In the genomic region with DNA sequence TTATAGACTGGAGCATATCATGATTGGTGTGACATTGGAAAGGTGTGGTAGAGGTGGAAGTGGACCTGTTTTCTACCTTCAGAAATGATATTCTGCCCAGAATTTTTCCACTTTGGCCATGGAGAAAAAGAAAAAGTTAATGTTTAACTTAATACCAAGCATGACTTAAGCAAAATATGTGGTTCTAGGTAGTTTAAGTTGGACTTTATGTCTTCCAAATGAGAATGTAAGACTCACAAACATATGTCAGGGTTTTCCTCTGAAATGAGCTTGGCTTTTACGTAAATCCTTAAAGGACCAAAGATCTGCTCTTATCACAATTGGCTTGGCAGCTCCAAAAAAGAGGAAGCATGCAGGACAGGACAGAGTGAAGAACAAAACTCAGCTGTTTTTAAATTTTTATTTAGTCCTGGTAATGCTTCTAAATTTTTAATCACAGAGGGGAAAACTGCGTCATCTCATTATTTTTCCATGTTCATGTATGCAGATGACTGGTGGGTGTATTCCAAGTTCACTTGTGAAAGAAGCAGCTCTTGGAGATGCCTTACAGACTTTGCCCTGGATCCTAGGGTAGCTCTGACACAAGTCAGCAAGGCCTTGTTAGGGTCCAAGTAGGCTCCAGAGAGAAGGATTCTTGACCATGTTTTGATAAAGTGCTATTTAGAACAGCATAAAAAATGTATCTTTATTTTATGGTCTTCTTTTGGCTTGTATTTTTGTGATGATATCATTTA, we compare ENCODE assay signal across 12 cellular contexts.
DNase-seq lines count a peak whose midpoint lies in the region; ATAC-seq and TF ChIP-seq lines count a peak whose summit lies in the region.
"Had no signal": no experiment of that assay in that cellular context is flagged by ENCODE, and none has a peak within 500 bp of the region (broad histone marks: within the 10 kb centered on the region; RNA-seq: fewer than 3 reads in every experiment).

No MANE protein-coding gene starts in this region.

- H3K27ac ChIP-seq in cardiac muscle cell: no peak overlapping the region
- H3K27ac ChIP-seq in fibroblast of lung (ENCODE audit: insufficient read depth, low read length): no peak overlapping the region
- peak overlapping the region; percentile 63 for H3K27ac ChIP-seq in neural progenitor cell
- H3K27ac ChIP-seq in vagina: peak overlapping the region; percentile 73
- H3K27ac ChIP-seq in SK-N-SH (ENCODE audit: low read depth in 2 of 2, low read length in 1 of 2): no peak overlapping the region

- CTCF ChIA-PET in SK-N-SH (lab: Yijun Ruan, JAX): interaction anchor here (1.0 kb wide), 1 partner anchor 13 kb away, joined by 3 read pairs; no protein-coding TSS in a partner anchor

- no peak overlapping the region for H3K27ac Mint-ChIP-seq in neural progenitor cell

- no peak for TF ChIP-seq RAD21 in SK-N-SH (IDR thresholded peaks at IDR 0.05; ENCODE audit: low read length)

- H4K20me1 ChIP-seq in fibroblast of lung (ENCODE audit: control insufficient read depth, extremely low read depth, insufficient read depth, low read length): no peaks in the 10 kb centered on the region
- peaks cover 34% of the 10 kb centered on the region for H4K20me1 ChIP-seq in neural progenitor cell (ENCODE audit: low read depth)
- no peaks in the 10 kb centered on the region for H4K20me1 ChIP-seq in SK-N-SH (ENCODE audit: insufficient read depth)

- POLR2A ChIA-PET in SK-N-SH (lab: Yijun Ruan, JAX): no interaction called here

- H3K4me1 Mint-ChIP-seq in neural progenitor cell: peaks cover 42% of the 10 kb centered on the region

- H3K79me2 ChIP-seq in fibroblast of lung (ENCODE audit: control insufficient read depth, insufficient read depth, low read length) (no peaks in the 10 kb centered on the region), neural progenitor cell (ENCODE audit: low read depth) (peaks cover 15% of the 10 kb centered on the region), SK-N-SH (ENCODE audit: insufficient read depth) (no peaks in the 10 kb centered on the region)

- no peaks in the 10 kb centered on the region for H3K9me3 Mint-ChIP-seq in neural progenitor cell
- H3K9me3 Mint-ChIP-seq: IgD-negative memory B cell; T-helper 1 cell treated with Interleukin-12 subunit alpha and Interleukin-12 subunit beta and Interleukin-4 antibody, amounts not matched to agents 30 μg/mL and 1 μg/mL, for 36 hours had no signal

- no peaks in the 10 kb centered on the region for H3K27me3 Mint-ChIP-seq in neural progenitor cell (ENCODE audit: insufficient read depth, low read depth)
- H3K27me3 Mint-ChIP-seq: IgD-negative memory B cell had no signal

- H3K9me2 ChIP-seq in SK-N-SH: no peaks in the 10 kb centered on the region

- H3K4me1 ChIP-seq in cardiac muscle cell (ENCODE audit: low read depth): peaks cover 29% of the 10 kb centered on the region
- H3K4me1 ChIP-seq in fibroblast of lung (ENCODE audit: control insufficient read depth, extremely low read depth, insufficient read depth, low read length): no peaks in the 10 kb centered on the region
- H3K4me1 ChIP-seq in neural progenitor cell: peaks cover 28% of the 10 kb centered on the region
- H3K4me1 ChIP-seq in vagina: peaks cover 14% of the 10 kb centered on the region
- peaks cover 0 to 3% of the 10 kb centered on the region in 2 experiments; a peak in 2 of 4 replicates for H3K4me1 ChIP-seq in SK-N-SH (ENCODE audit: control insufficient read depth in 1 of 2, insufficient read depth in 2 of 2, low read depth in 1 of 2, low read length in 1 of 2)

- no peaks in the 10 kb centered on the region for H3K36me3 ChIP-seq in cardiac muscle cell
- no peaks in the 10 kb centered on the region for H3K36me3 ChIP-seq in fibroblast of lung (ENCODE audit: control insufficient read depth, insufficient read depth, low read length)
- no peaks in the 10 kb centered on the region for H3K36me3 ChIP-seq in neural progenitor cell
- no peaks in the 10 kb centered on the region for H3K36me3 ChIP-seq in vagina
- H3K36me3 ChIP-seq in SK-N-SH (replicated peaks in 1 of 2; ENCODE audit: control insufficient read depth in 1 of 2, insufficient read depth in 2 of 2, low read length in 1 of 2): no peaks in the 10 kb centered on the region

- H3K4me2 ChIP-seq in fibroblast of lung (ENCODE audit: extremely low read depth, insufficient read depth, low read length): peak overlapping the region; percentile 81
- no peak overlapping the region for H3K4me2 ChIP-seq in neural progenitor cell
- no peak overlapping the region for H3K4me2 ChIP-seq in SK-N-SH

- H3K9ac ChIP-seq in fibroblast of lung (ENCODE audit: insufficient read depth, low read length) (no peak overlapping the region), neural progenitor cell (no peak overlapping the region), SK-N-SH (no peak overlapping the region)

- no peaks in the 10 kb centered on the region for H3K36me3 Mint-ChIP-seq in neural progenitor cell
- H3K36me3 Mint-ChIP-seq: IgD-negative memory B cell had no signal

- H3K4me3 ChIP-seq in cardiac muscle cell: peak overlapping the region; percentile 27
- no peak overlapping the region for H3K4me3 ChIP-seq in fibroblast of lung (replicated peaks in 1 of 4; ENCODE audit: control extremely low read depth in 1 of 4, insufficient read depth in 1 of 4, low read depth in 3 of 4, low read length in 4 of 4)
- no peak overlapping the region for H3K4me3 ChIP-seq in neural progenitor cell
- H3K4me3 ChIP-seq in vagina: peak overlapping the region in 1 of 2 donors; percentile 32
- H3K4me3 ChIP-seq in SK-N-SH (ENCODE audit: low read depth in 2 of 2, low read length in 1 of 2): no peak overlapping the region

- no peak overlapping the region for H2AFZ ChIP-seq in fibroblast of lung (ENCODE audit: low read length)
- H2AFZ ChIP-seq in neural progenitor cell (replicated peaks): no peak overlapping the region
- no peak overlapping the region for H2AFZ ChIP-seq in SK-N-SH (ENCODE audit: low read depth)

- no peak for DNase-seq in cardiac muscle cell (ENCODE audit: low read depth in 1 of 2, low spot score in 1 of 2)
- no peak for DNase-seq in left ventricle myocardium superior
- DNase-seq in fibroblast of lung (ENCODE audit: low read depth in 2 of 2): no peak
- DNase-seq in neural progenitor cell (ENCODE audit: low spot score): no peak
- no peak for DNase-seq in vagina (ENCODE audit: extremely low spot score in 2 of 2)
- DNase-seq in NCI-H2171 treated with DMSO at 0.1 percent for 48 hours (lab: John Stamatoyannopoulos, UW): no peak
- no peak for DNase-seq in SK-N-SH
- no peak for DNase-seq in NCI-H748 (lab: John Stamatoyannopoulos, UW; ENCODE audit: unreplicated experiment)
- DNase-seq: activated CD4-positive, alpha-beta T cell treated with anti-CD3 and anti-CD28 coated beads, Interleukin-2, amount 50 U/mL, for 1 hour; NCI-H2029 had no signal

- 64% methylated on average over 2 of the region's 2 CpGs for WGBS in SK-N-SH (ENCODE audit: low lambda C conversion rate)

- H3K9me3 ChIP-seq in cardiac muscle cell (ENCODE audit: low read depth) (no peaks in the 10 kb centered on the region), fibroblast of lung (ENCODE audit: control insufficient read depth, insufficient read depth, low read depth, low read length) (no peaks in the 10 kb centered on the region), neural progenitor cell (ENCODE audit: low read depth) (no peaks in the 10 kb centered on the region), vagina (no peaks in the 10 kb centered on the region), SK-N-SH (no peaks in the 10 kb centered on the region)

- no peak for TF ChIP-seq CTCF in cardiac muscle cell (IDR thresholded peaks at IDR 0.05; ENCODE audit: low read depth, low read length)
- TF ChIP-seq CTCF in fibroblast of lung (conservative IDR thresholded peaks at IDR 0.05 in 1 of 2, IDR thresholded peaks at IDR 0.05 in 1 of 2; ENCODE audit: low read depth in 1 of 2, low read length in 2 of 2): no peak
- TF ChIP-seq CTCF in neural progenitor cell (IDR thresholded peaks at IDR 0.05): no peak
- no peak for TF ChIP-seq CTCF in vagina (IDR thresholded peaks at IDR 0.05)
- TF ChIP-seq CTCF in SK-N-SH (IDR thresholded peaks at IDR 0.05): no peak

- H3K27me3 ChIP-seq in cardiac muscle cell: no peaks in the 10 kb centered on the region
- H3K27me3 ChIP-seq in fibroblast of lung (ENCODE audit: control insufficient read depth, insufficient read depth, low read length): no peaks in the 10 kb centered on the region
- no peaks in the 10 kb centered on the region for H3K27me3 ChIP-seq in neural progenitor cell
- H3K27me3 ChIP-seq in vagina: no peaks in the 10 kb centered on the region
- no peaks in the 10 kb centered on the region for H3K27me3 ChIP-seq in SK-N-SH (ENCODE audit: insufficient read depth)

- intact Hi-C loops in left ventricle myocardium superior (cut with micrococcal nuclease) (no loop called here), vagina (cut with DNase I) (no loop called here)

- no peak for ATAC-seq in left ventricle myocardium superior

- H3F3A ChIP-seq in neural progenitor cell (ENCODE audit: low read depth) (peaks cover 44% of the 10 kb centered on the region), SK-N-SH (replicated peaks; ENCODE audit: insufficient read depth) (no peaks in the 10 kb centered on the region)

- TF ChIP-seq EP300 in SK-N-SH (IDR thresholded peaks at IDR 0.05; ENCODE audit: borderline replicate concordance in 1 of 2, low read depth in 1 of 2, low read length in 1 of 2): no peak

- no peak overlapping the region for H3K4me3 Mint-ChIP-seq in neural progenitor cell

- TF ChIP-seq POLR2A in vagina (IDR thresholded peaks at IDR 0.05): no peak

TF ChIP-seq in SK-N-SH, 30 proteins besides CTCF, POLR2A, EP300 and RAD21 (continues in another document):
- TF ChIP-seq ZBTB33 (IDR thresholded peaks at IDR 0.05; ENCODE audit: borderline replicate concordance, low read depth): no peak
- TF ChIP-seq ELF1 (IDR thresholded peaks at IDR 0.05): no peak
- TF ChIP-seq NRF1 (IDR thresholded peaks at IDR 0.05; ENCODE audit: low read depth, low read length): no peak
- no peak for TF ChIP-seq NFIC (IDR thresholded peaks at IDR 0.05; ENCODE audit: borderline replicate concordance)
- no peak for TF ChIP-seq SMC3 (IDR thresholded peaks at IDR 0.05; ENCODE audit: low read depth, low read length)
- no peak for TF ChIP-seq FOSL2 (IDR thresholded peaks at IDR 0.05; ENCODE audit: borderline replicate concordance, low read depth)
- no peak for TF ChIP-seq GATA2 (CRISPR knock-in tag; IDR thresholded peaks at IDR 0.05)

Comparison
In these comparisons a context has a peak if more than half of its experiments do, and no peak if none do; other contexts are left out.
1. H3K27ac ChIP-seq: peak in neural progenitor cell (single experiment) and vagina (single experiment); none in cardiac muscle cell (single experiment), fibroblast of lung (single experiment) and SK-N-SH (0 of 2).